15 cellular contexts compared by ENCODE assay signal in the genomic region with DNA sequence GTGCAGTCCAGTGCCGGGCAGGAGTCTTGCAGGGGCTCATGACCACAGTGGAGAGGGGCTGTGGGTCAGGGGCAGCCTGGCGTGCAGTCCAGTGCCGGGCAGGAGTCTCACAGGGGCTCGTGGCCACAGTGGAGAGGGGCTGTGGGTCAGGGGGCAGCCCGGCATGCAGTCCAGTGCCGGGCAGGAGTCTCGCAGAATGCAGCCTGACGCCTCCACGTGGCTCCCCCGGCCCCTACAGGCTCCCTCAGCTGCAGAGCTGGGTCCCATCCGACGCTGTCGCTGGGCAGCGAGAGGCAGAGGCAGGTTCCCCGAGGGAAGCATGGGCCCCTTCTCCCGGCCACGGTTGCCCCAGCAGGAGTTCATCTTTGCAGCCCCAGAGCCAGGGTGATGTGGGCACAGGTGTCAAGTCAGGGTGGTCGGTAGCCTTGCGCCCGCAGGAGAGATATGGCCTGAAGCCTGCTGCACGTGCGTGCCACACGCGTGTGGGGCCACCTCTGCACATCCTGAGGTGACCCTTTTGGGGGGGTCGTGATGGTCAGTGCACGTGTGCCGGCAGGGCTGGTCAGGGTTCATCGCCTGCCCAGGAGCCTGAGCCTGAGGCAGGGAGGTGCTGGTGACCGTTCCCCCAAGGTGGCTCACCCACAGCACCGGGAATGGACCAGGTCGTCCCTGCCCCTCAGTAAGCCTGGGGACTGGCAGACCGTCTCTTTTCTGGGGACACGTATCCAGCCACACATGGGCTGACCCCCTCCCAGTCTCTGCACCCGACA. TPM values are rescaled to one million over a fixed set of nuclear protein-coding genes. Genes with fewer than 3 reads are reported as not detected.
DNase-seq lines count a peak whose midpoint lies in the region; TF ChIP-seq lines count a peak whose summit lies in the region.
"Had no signal": no experiment of that assay in that cellular context is flagged by ENCODE, and none has a peak within 500 bp of the region (broad histone marks: within the 10 kb centered on the region; RNA-seq: fewer than 3 reads in every experiment).

No MANE protein-coding gene starts in this region.

- H3K27ac ChIP-seq in sigmoid colon = no peak overlapping the region
- H3K27ac ChIP-seq: HL-60, parathyroid adenoma had no signal

- H3K27me3 ChIP-seq in sigmoid colon = peaks cover 22 to 58% (median 28%) of the 10 kb centered on the region in 3 donors

- H3K4me1 ChIP-seq in sigmoid colon = no peaks in the 10 kb centered on the region
- H3K4me1 ChIP-seq: parathyroid adenoma had no signal

- no peaks in the 10 kb centered on the region for H3K9me3 ChIP-seq in sigmoid colon

- no peak for TF ChIP-seq CTCF in sigmoid colon (IDR thresholded peaks at IDR 0.05)

- no peak for TF ChIP-seq POLR2A in sigmoid colon (IDR thresholded peaks at IDR 0.05)

- H3K36me3 ChIP-seq in sigmoid colon = peaks cover 0 to 11% (median 0%) of the 10 kb centered on the region in 4 donors

- peak; percentile 42 for DNase-seq in activated T-cell treated with anti-CD3 and anti-CD28 coated beads, Interleukin-2, amount 50 U/mL, for 1 hour
- no peak for DNase-seq in activated T-cell treated with anti-CD3 and anti-CD28 coated beads, Interleukin-2, amount 50 U/mL, for 48 hours
- peak; percentile 70 for DNase-seq in cardiac septum (ENCODE audit: low spot score)
- DNase-seq in sigmoid colon = peak; percentile 64
- no peak for DNase-seq in epidermal melanocyte (ENCODE audit: insufficient read length, low spot score)
- no peak for DNase-seq in RKO (ENCODE audit: low spot score)
- DNase-seq: amygdala; mesendoderm; NCI-H187 treated with DMSO at 0.1 percent for 48 hours; NCI-H774; SHP77; stimulated activated CD4-positive, alpha-beta T cell treated with anti-CD3 and anti-CD28 coated beads, Interleukin-1b, Interleukin-23, amount 100 ng/mL, for 48 hours had no signal

- 70 to 85% methylated on average over 34 of the region's 34 CpGs for WGBS in sigmoid colon, 2 donors

- TF ChIP-seq EP300 in sigmoid colon (IDR thresholded peaks at IDR 0.05) = no peak

- no peak overlapping the region for H3K4me3 ChIP-seq in sigmoid colon

- intact Hi-C loops in cardiac septum (cut with DNase I) (no loop called here), sigmoid colon (cut with DNase I) (no loop called here)

RNA-seq across cellular contexts. Expression of gene IFITM5, which starts 2.9 kb away (rescaled TPM):
- not detected for total RNA-seq in cardiac septum
- total RNA-seq in sigmoid colon = not detected
- not detected for polyA plus RNA-seq in sigmoid colon
- total RNA-seq: LHCN-M2 had no signal

RNA-seq across cellular contexts. Expression of gene PGGHG, which starts 7.5 kb away (rescaled TPM):
- total RNA-seq in cardiac septum (11.0 TPM), sigmoid colon (10 to 100 TPM; 11.4 to 15.3 (median 13.6) TPM)
- polyA plus RNA-seq in sigmoid colon = 10 to 100 TPM in 1 of 3 donors, 1 to 10 TPM in 2; 1.6 to 68.0 (median 3.6) TPM

RNA-seq across cellular contexts. Expression of gene IFITM2, which starts 11.2 kb away (rescaled TPM):
- total RNA-seq in cardiac septum (215 TPM), sigmoid colon (100 to 1,000 TPM in 3 of 4 donors, 10 to 100 TPM in 1; 79.8 to 187 (median 141) TPM)
- 100 to 1,000 TPM in 2 of 3 donors, 10 to 100 TPM in 1; 73.3 to 461 (median 164) TPM for polyA plus RNA-seq in sigmoid colon

RNA-seq across cellular contexts. Expression of gene IFITM1, which starts 17.4 kb away (rescaled TPM):
- total RNA-seq in cardiac septum (123 TPM), sigmoid colon (10 to 100 TPM; 82.4 to 94.2 (median 92.6) TPM)
- polyA plus RNA-seq in sigmoid colon = 100 to 1,000 TPM in 1 of 3 donors, 10 to 100 TPM in 2; 41.2 to 580 (median 58.9) TPM

RNA-seq across cellular contexts. Expression of gene NLRP6, which starts 18.2 kb away (rescaled TPM):
- total RNA-seq in cardiac septum = 0.19 TPM
- total RNA-seq in sigmoid colon = 1 to 10 TPM in 2 of 4 donors, under 1 TPM in 1, not detected in 1; 0.33 to 2.5 (median 1.6) TPM
- polyA plus RNA-seq in sigmoid colon = 1 to 10 TPM in 1 of 3 donors, not detected in 2; 3.3 TPM
- total RNA-seq: LHCN-M2 had no signal

Comparison
In these comparisons a context has a peak if more than half of its experiments do, and no peak if none do; other contexts are left out.
1. DNase-seq: peak in activated T-cell treated with anti-CD3 and anti-CD28 coated beads, Interleukin-2, amount 50 U/mL, for 1 hour (single experiment), cardiac septum (single experiment) and sigmoid colon (single experiment); none in activated T-cell treated with anti-CD3 and anti-CD28 coated beads, Interleukin-2, amount 50 U/mL, for 48 hours (0 of 2), epidermal melanocyte (single experiment) and RKO (single experiment).